ENCODE assay signal across 13 cellular contexts in the genomic region with DNA sequence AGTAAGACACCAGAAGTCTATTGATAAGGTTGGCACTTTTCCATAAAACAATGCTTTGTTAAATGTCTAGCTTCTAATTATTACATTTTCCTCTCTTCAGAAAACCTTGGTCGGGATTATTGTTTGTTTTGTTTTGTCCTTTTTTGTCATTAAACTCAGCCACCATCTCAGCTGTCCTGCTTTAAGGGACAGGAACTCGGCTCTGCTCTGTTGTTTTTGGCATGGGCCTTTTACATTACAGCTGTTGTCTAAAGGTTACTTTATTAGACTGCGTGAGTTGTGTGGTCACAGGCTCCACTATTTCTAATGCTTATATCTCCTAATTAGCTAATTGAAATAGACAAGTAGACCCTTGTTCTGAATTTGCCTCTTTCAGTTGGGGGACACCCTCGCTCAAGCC. TPM values are rescaled to one million over a fixed set of nuclear protein-coding genes. Genes with fewer than 3 reads are reported as not detected.
DNase-seq lines count a peak whose midpoint lies in the region; ATAC-seq, FAIRE-seq and TF ChIP-seq lines count a peak whose summit lies in the region.
"Had no signal": no experiment of that assay in that cellular context is flagged by ENCODE, and none has a peak within 500 bp of the region (broad histone marks: within the 10 kb centered on the region; RNA-seq: fewer than 3 reads in every experiment).

No MANE protein-coding gene starts in this region.

- WGBS in suprapubic skin: 29% methylated on average over 4 of the region's 4 CpGs

- TF ChIP-seq CTCF in endothelial cell of umbilical vein (IDR thresholded peaks at IDR 0.05; ENCODE audit: extremely low read depth in 1 of 2, insufficient read depth in 1 of 2, low read depth in 1 of 2, low read length in 2 of 2) (no peak), lower lobe of right lung (IDR thresholded peaks at IDR 0.05) (no peak), suprapubic skin (IDR thresholded peaks at IDR 0.05) (no peak)

- no peak for ATAC-seq in lower lobe of right lung

- H3K9me3 Mint-ChIP-seq in activated naive CD8-positive, alpha-beta T cell treated with anti-CD3 and anti-CD28 coated beads for 36 hours: no peaks in the 10 kb centered on the region
- H3K9me3 Mint-ChIP-seq: immature natural killer cell had no signal

- peak; percentile 83 for DNase-seq in endothelial cell of umbilical vein (ENCODE audit: low read depth, low spot score)
- no peak for DNase-seq in lower lobe of right lung
- no peak for DNase-seq in suprapubic skin (ENCODE audit: low spot score in 2 of 2)
- DNase-seq in activated naive CD4-positive, alpha-beta T cell treated with Interleukin-2 at 50 U/mL for 16 hours: no peak
- DNase-seq in glomerular visceral epithelial cell (ENCODE audit: extremely low spot score): no peak
- no peak for DNase-seq in anterior cingulate cortex (lab: John Stamatoyannopoulos, UW)
- no peak for DNase-seq in activated naive CD8-positive, alpha-beta T cell treated with anti-CD3 and anti-CD28 coated beads for 36 hours
- DNase-seq: activated CD8-positive, alpha-beta memory T cell treated with anti-CD3 and anti-CD28 coated beads, Interleukin-2, amount 50 U/mL, for 48 hours; DND-41; immature natural killer cell; NCI-H187 treated with DMSO at 0.1 percent for 48 hours; OCI-M1 had no signal

- dilution Hi-C loops in endothelial cell of umbilical vein (cut with MboI; ENCODE audit: extremely low pct_ligation_motif_present, low sequenced_read_pairs): no loop called here

- peak overlapping the region; percentile 94 for H3K27ac ChIP-seq in endothelial cell of umbilical vein (ENCODE audit: insufficient read depth, low read depth, low read length)
- H3K27ac ChIP-seq in lower lobe of right lung: peak overlapping the region; percentile 83
- H3K27ac ChIP-seq in suprapubic skin: peak overlapping the region; percentile 93

- H3K4me1 ChIP-seq in endothelial cell of umbilical vein (ENCODE audit: control insufficient read depth, extremely low read depth, insufficient read depth, low read length) (peaks cover 56% of the 10 kb centered on the region), lower lobe of right lung (peaks cover 14% of the 10 kb centered on the region), suprapubic skin (peaks cover 56% of the 10 kb centered on the region)

- FAIRE-seq in endothelial cell of umbilical vein (lab: Jason Lieb, UNC): peak; percentile 72

- BruUV-seq in endothelial cell of umbilical vein (replicated peaks; lab: Mats Ljungman, UMichigan): no TSS peak

- H3K36me3 Mint-ChIP-seq in activated naive CD8-positive, alpha-beta T cell treated with anti-CD3 and anti-CD28 coated beads for 36 hours: no peaks in the 10 kb centered on the region
- H3K36me3 Mint-ChIP-seq: immature natural killer cell had no signal

- H3K9me1 ChIP-seq in endothelial cell of umbilical vein (replicated peaks; ENCODE audit: control insufficient read depth, extremely low read depth, insufficient read depth, low read length): no peaks in the 10 kb centered on the region

- H2AFZ ChIP-seq in endothelial cell of umbilical vein (ENCODE audit: low read depth, low read length): no peak overlapping the region

- H3K4me3 ChIP-seq in endothelial cell of umbilical vein (replicated peaks in 1 of 3; ENCODE audit: insufficient read depth in 1 of 3, low read depth in 1 of 3, low read length in 3 of 3): peak overlapping the region; percentile 68 to 99 (median 90)
- H3K4me3 ChIP-seq in lower lobe of right lung: peak overlapping the region; percentile 53
- peak overlapping the region; percentile 64 for H3K4me3 ChIP-seq in suprapubic skin

- H3K36me3 ChIP-seq in endothelial cell of umbilical vein (ENCODE audit: control insufficient read depth in 2 of 2, extremely low read depth in 1 of 2, insufficient read depth in 2 of 2, low read length in 2 of 2) (peaks cover 0 to 7% of the 10 kb centered on the region in 2 experiments), lower lobe of right lung (no peaks in the 10 kb centered on the region), suprapubic skin (no peaks in the 10 kb centered on the region)

- H3K27me3 ChIP-seq in endothelial cell of umbilical vein (ENCODE audit: control insufficient read depth in 2 of 2, insufficient read depth in 2 of 2, low read length in 2 of 2) (no peaks in the 10 kb centered on the region), lower lobe of right lung (ENCODE audit: low read depth) (no peaks in the 10 kb centered on the region), suprapubic skin (no peaks in the 10 kb centered on the region)

- H3K27me3 Mint-ChIP-seq in activated naive CD8-positive, alpha-beta T cell treated with anti-CD3 and anti-CD28 coated beads for 36 hours: peaks cover 26% of the 10 kb centered on the region

- H4K20me1 ChIP-seq in endothelial cell of umbilical vein (replicated peaks; ENCODE audit: control insufficient read depth, extremely low read depth, insufficient read depth, low read length): no peaks in the 10 kb centered on the region

- CTCF ChIA-PET in endothelial cell of umbilical vein (lab: Charles Lee): interaction anchor here (0.9 to 7.0 kb wide), 15 partner anchors 12 to 853 kb away, joined by 3 to 47 read pairs (median 9); no protein-coding TSS in a partner anchor

- H3K9me3 ChIP-seq in endothelial cell of umbilical vein (replicated peaks; ENCODE audit: control insufficient read depth, insufficient read depth, low read length): no peaks in the 10 kb centered on the region
- no peaks in the 10 kb centered on the region for H3K9me3 ChIP-seq in lower lobe of right lung
- H3K9me3 ChIP-seq in suprapubic skin: no peaks in the 10 kb centered on the region

- H3K27ac Mint-ChIP-seq in activated naive CD8-positive, alpha-beta T cell treated with anti-CD3 and anti-CD28 coated beads for 36 hours: no peak overlapping the region
- H3K27ac Mint-ChIP-seq: immature natural killer cell had no signal

- intact Hi-C loops in endothelial cell of umbilical vein (cut with micrococcal nuclease): loop anchor here (1.0 to 5.0 kb wide), 2 partner anchors 56 to 320 kb away; no protein-coding TSS in a partner anchor
- intact Hi-C loops in lower lobe of right lung (cut with DNase I): no loop called here

- peaks cover 3% of the 10 kb centered on the region for H3K4me1 Mint-ChIP-seq in activated naive CD8-positive, alpha-beta T cell treated with anti-CD3 and anti-CD28 coated beads for 36 hours
- H3K4me1 Mint-ChIP-seq: immature natural killer cell had no signal

- H3K4me2 ChIP-seq in endothelial cell of umbilical vein (ENCODE audit: insufficient read depth, low read length): peak overlapping the region; percentile 93

- TF ChIP-seq EP300 in suprapubic skin (IDR thresholded peaks at IDR 0.05): no peak

- no peak for TF ChIP-seq POLR2A in endothelial cell of umbilical vein (IDR thresholded peaks at IDR 0.05; ENCODE audit: low read depth, low read length)
- TF ChIP-seq POLR2A in suprapubic skin (IDR thresholded peaks at IDR 0.05): no peak

- H3K4me3 Mint-ChIP-seq in activated naive CD8-positive, alpha-beta T cell treated with anti-CD3 and anti-CD28 coated beads for 36 hours: no peak overlapping the region
- H3K4me3 Mint-ChIP-seq: immature natural killer cell had no signal

- peak overlapping the region; percentile 98 for H3K9ac ChIP-seq in endothelial cell of umbilical vein (replicated peaks; ENCODE audit: extremely low read depth, insufficient read depth, low read length)

- POLR2A ChIA-PET in endothelial cell of umbilical vein (lab: Charles Lee): interaction anchor here (0.7 to 2.5 kb wide), 4 partner anchors 38 to 57 kb away, joined by 3 to 9 read pairs (median 6); no protein-coding TSS in a partner anchor

- peaks cover 68% of the 10 kb centered on the region for H3K79me2 ChIP-seq in endothelial cell of umbilical vein (ENCODE audit: control insufficient read depth, insufficient read depth, low read length)

TF ChIP-seq in endothelial cell of umbilical vein, 7 proteins besides CTCF, POLR2A, EP300 and RAD21:
- TF ChIP-seq GATA2 (IDR thresholded peaks at IDR 0.05; ENCODE audit: insufficient read depth, insufficient read length, low read depth, low read length) (no peak), POLR2AphosphoS5 (IDR thresholded peaks at IDR 0.05; ENCODE audit: insufficient read depth, low read depth, low read length) (peak; percentile 69)
TF ChIP-seq in endothelial cell of umbilical vein: peak in this region for 1.

RNA-seq across cellular contexts. Expression of a gene that starts 1.5 kb away (rescaled TPM):
- polyA plus RNA-seq in PFSK-1 (2012; ENCODE audit: insufficient read length, low read depth): 2.6 TPM
- total RNA-seq in endothelial cell of umbilical vein (137 and 140 TPM in 2 replicates), lower lobe of right lung (18.8 TPM), suprapubic skin (100 to 1,000 TPM; 111 to 183 (median 138) TPM)
- polyA plus RNA-seq in endothelial cell of umbilical vein: 40.2 and 52.6 TPM in 2 replicates
- 77.1 and 91.5 TPM in 2 replicates for polyA plus RNA-seq in endothelial cell of umbilical vein (2011; cell fraction: cytosol; rRNA removed)
- polyA plus RNA-seq in endothelial cell of umbilical vein (2011; cell fraction: nucleus; rRNA removed): 207 and 208 TPM in 2 replicates
- polyA plus RNA-seq in endothelial cell of umbilical vein (2012): 134 and 174 TPM in 2 replicates
- 100 and 108 TPM in 2 replicates for polyA minus RNA-seq in endothelial cell of umbilical vein
- 1.3 TPM for polyA minus RNA-seq in endothelial cell of umbilical vein (2011; cell fraction: cytosol; rRNA and poly(A)+ RNA removed)
- 278 and 328 TPM in 2 replicates for polyA minus RNA-seq in endothelial cell of umbilical vein (2011; cell fraction: nucleus; rRNA and poly(A)+ RNA removed)
- not detected for total RNA-seq in activated naive CD8-positive, alpha-beta T cell treated with anti-CD3 and anti-CD28 coated beads for 36 hours
- polyA plus RNA-seq: immature natural killer cell had no signal

Comparison
In these comparisons a context has a peak if more than half of its experiments do, and no peak if none do; other contexts are left out.
1. RNA of a gene that starts 1.5 kb away (total RNA-seq): 111 to 183 TPM in suprapubic skin, 137 to 140 TPM in endothelial cell of umbilical vein and 18.8 TPM in lower lobe of right lung (single experiment); not detected in activated naive CD8-positive, alpha-beta T cell treated with anti-CD3 and anti-CD28 coated beads for 36 hours; every median in the first group is over 10 times any median in the second.
2. Peak in every context shown above with its lines, with median percentiles within 50 percentile points of each other: H3K27ac ChIP-seq and H3K4me3 ChIP-seq.